ENCODE assay signal across 15 cellular contexts in genomic region chr6:70823651-70824050, GRCh38.
"Had no signal": no experiment of that assay in that cellular context is flagged by ENCODE, and none has a peak within 500 bp of the region (broad histone marks: within the 10 kb centered on the region; RNA-seq: fewer than 3 reads in every experiment).

No MANE protein-coding gene starts in this region.

- H3K36me3 ChIP-seq: neutrophil, thyroid gland, uterus had no signal

- H3K9me3 ChIP-seq: thyroid gland, uterus had no signal

- H3K4me3 ChIP-seq: skin epidermis, thyroid gland, uterus had no signal

- ATAC-seq: activated CD8-positive, alpha-beta T cell treated with anti-CD3 and anti-CD28 coated beads for 36 hours; activated T-cell treated with anti-CD3 and anti-CD28 coated beads, Interleukin-2, amount 50 U/mL, for 72 hours; esophagus mucosa; naive thymus-derived CD8-positive, alpha-beta T cell had no signal

- H3K27me3 ChIP-seq: neutrophil, thyroid gland, uterus had no signal

- H3K27ac ChIP-seq: neutrophil, skin epidermis, thyroid gland, uterus had no signal

- H3K4me1 ChIP-seq: thyroid gland, uterus had no signal

- DNase-seq: activated CD4-positive, alpha-beta T cell treated with anti-CD3 and anti-CD28 coated beads for 4 hours; activated CD8-positive, alpha-beta memory T cell treated with anti-CD3 and anti-CD28 coated beads, Interleukin-2, amount 50 U/mL, for 4 hours; activated CD8-positive, alpha-beta T cell treated with anti-CD3 and anti-CD28 coated beads for 36 hours; activated gamma-delta T cell treated with Interleukin-2 at 50 U/mL for 16 hours; activated naive CD8-positive, alpha-beta T cell treated with anti-CD3 and anti-CD28 coated beads for 36 hours; activated T-cell treated with anti-CD3 and anti-CD28 coated beads, Interleukin-2, amount 50 U/mL, for 72 hours; glutamatergic neuron; immature natural killer cell; naive thymus-derived CD8-positive, alpha-beta T cell; posterior cingulate gyrus; thyroid gland; uterus had no signal
